Comparison of ENCODE assay signal across 24 cellular contexts in the genomic region with DNA sequence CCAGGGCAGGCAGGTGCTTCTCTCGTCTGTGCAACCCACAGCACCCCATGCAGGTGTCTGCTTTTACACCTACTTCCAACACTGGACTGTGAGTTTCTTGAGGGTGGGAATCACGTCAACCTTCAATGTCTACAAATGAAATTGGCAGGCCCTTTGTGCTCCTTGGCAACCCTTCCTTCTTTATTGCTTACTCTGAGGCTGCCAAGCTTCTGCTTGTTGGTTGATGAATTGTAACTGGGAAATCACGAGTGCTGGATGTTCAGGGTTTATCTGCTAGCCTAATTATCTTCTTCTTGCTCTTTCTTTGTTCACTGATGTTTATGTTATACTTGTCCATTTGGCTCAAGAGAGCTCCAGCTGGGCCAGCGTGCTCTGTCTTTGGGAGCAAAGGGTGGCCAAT. TPM values are rescaled to one million over a fixed set of nuclear protein-coding genes. Genes with fewer than 3 reads are reported as not detected.
A peak's percentile ranks its signal among the peaks of the same experiment; 100 is the strongest.
DNase-seq lines count a peak whose midpoint lies in the region; ATAC-seq, FAIRE-seq and TF ChIP-seq lines count a peak whose summit lies in the region.
"Had no signal": no experiment of that assay in that cellular context is flagged by ENCODE, and none has a peak within 500 bp of the region (broad histone marks: within the 10 kb centered on the region; RNA-seq: fewer than 3 reads in every experiment).

No MANE protein-coding gene starts in this region.

- H3K79me2 ChIP-seq in endothelial cell of umbilical vein (ENCODE audit: control insufficient read depth, insufficient read depth, low read length) = no peaks in the 10 kb centered on the region
- no peaks in the 10 kb centered on the region for H3K79me2 ChIP-seq in OCI-LY7 (ENCODE audit: insufficient read depth, low read depth, low read length)

- H3K36me3 ChIP-seq in endothelial cell of umbilical vein (ENCODE audit: control insufficient read depth in 2 of 2, extremely low read depth in 1 of 2, insufficient read depth in 2 of 2, low read length in 2 of 2) (no peaks in the 10 kb centered on the region), suprapubic skin (no peaks in the 10 kb centered on the region), OCI-LY7 (ENCODE audit: insufficient read depth, low read length) (no peaks in the 10 kb centered on the region)
- H3K36me3 ChIP-seq: ascending aorta, ovary had no signal

- H3K27ac ChIP-seq in endothelial cell of umbilical vein (ENCODE audit: insufficient read depth, low read depth, low read length) (peak overlapping the region; percentile 41), suprapubic skin (no peak overlapping the region), OCI-LY7 (ENCODE audit: low read depth, low read length, poor library complexity, severe bottlenecking) (no peak overlapping the region)
- H3K27ac ChIP-seq: 22Rv1, ascending aorta, coronary artery, ovary, PC-9 had no signal

- no peak for ATAC-seq in GM21723 (IDR thresholded peaks at IDR 0.05; ENCODE audit: unreplicated experiment)

- no peak for TF ChIP-seq CTCF in endothelial cell of umbilical vein (IDR thresholded peaks at IDR 0.05; ENCODE audit: extremely low read depth in 1 of 2, insufficient read depth in 1 of 2, low read depth in 1 of 2, low read length in 2 of 2)
- no peak for TF ChIP-seq CTCF in suprapubic skin (IDR thresholded peaks at IDR 0.05)
- no peak for TF ChIP-seq CTCF in OCI-LY7 (conservative IDR thresholded peaks at IDR 0.05; ENCODE audit: low read length)

- dilution Hi-C loops in endothelial cell of umbilical vein (cut with MboI; ENCODE audit: extremely low pct_ligation_motif_present, low sequenced_read_pairs) = no loop called here

- H3K9me2 ChIP-seq in OCI-LY7 (ENCODE audit: insufficient read depth, low read length) = no peaks in the 10 kb centered on the region

- no peaks in the 10 kb centered on the region for H3K27me3 ChIP-seq in endothelial cell of umbilical vein (ENCODE audit: control insufficient read depth in 2 of 2, insufficient read depth in 2 of 2, low read length in 2 of 2)
- no peaks in the 10 kb centered on the region for H3K27me3 ChIP-seq in suprapubic skin
- H3K27me3 ChIP-seq: ascending aorta, ovary had no signal

- DNase-seq in NCI-H446 treated with DMSO at 0.1 percent for 48 hours (lab: John Stamatoyannopoulos, UW) (peak; percentile 18), NCI-H446 (lab: John Stamatoyannopoulos, UW) (no peak), NCI-H69 (lab: John Stamatoyannopoulos, UW) (peak; percentile 31), endothelial cell of umbilical vein (ENCODE audit: low read depth, low spot score) (peak; percentile 19), stromal cell of bone marrow (ENCODE audit: low read depth) (peak; percentile 45), suprapubic skin (ENCODE audit: low spot score in 2 of 2) (no peak), OCI-LY7 (ENCODE audit: low spot score) (no peak)
- DNase-seq: activated CD4-positive, alpha-beta T cell treated with anti-CD3 and anti-CD28 coated beads for 4 hours; activated CD8-positive, alpha-beta memory T cell treated with anti-CD3 and anti-CD28 coated beads, Interleukin-2, amount 50 U/mL, for 4 hours; activated gamma-delta T cell treated with Interleukin-2 at 50 U/mL for 16 hours; DMS79; glutamatergic neuron; naive B cell; NCI-H2081; NCI-H526; PC-9; small intestine had no signal

- TF ChIP-seq EP300 in suprapubic skin (IDR thresholded peaks at IDR 0.05) = no peak

- no peak overlapping the region for H3K4me2 ChIP-seq in endothelial cell of umbilical vein (ENCODE audit: insufficient read depth, low read length)
- H3K4me2 ChIP-seq in OCI-LY7 (ENCODE audit: low read length) = no peak overlapping the region
- H3K4me2 ChIP-seq: PC-9 had no signal

- 60% methylated on average over 4 of the region's 4 CpGs for WGBS in suprapubic skin

- H3K9ac ChIP-seq in endothelial cell of umbilical vein (replicated peaks; ENCODE audit: extremely low read depth, insufficient read depth, low read length) = no peak overlapping the region

- intact Hi-C loops in endothelial cell of umbilical vein (cut with micrococcal nuclease) (no loop called here), OCI-LY7 (cut with micrococcal nuclease; ENCODE audit: unreplicated experiment) (no loop called here)

- H2AFZ ChIP-seq in endothelial cell of umbilical vein (ENCODE audit: low read depth, low read length) (peak overlapping the region; percentile 35), OCI-LY7 (ENCODE audit: low read length) (no peak overlapping the region)
- H2AFZ ChIP-seq: PC-9 had no signal

- FAIRE-seq in endothelial cell of umbilical vein (lab: Jason Lieb, UNC) = peak; percentile 63
- FAIRE-seq: small intestine had no signal

- H3K9me3 ChIP-seq in endothelial cell of umbilical vein (replicated peaks; ENCODE audit: control insufficient read depth, insufficient read depth, low read length) = no peaks in the 10 kb centered on the region
- no peaks in the 10 kb centered on the region for H3K9me3 ChIP-seq in suprapubic skin
- no peaks in the 10 kb centered on the region for H3K9me3 ChIP-seq in OCI-LY7 (ENCODE audit: low read length)
- H3K9me3 ChIP-seq: ascending aorta, ovary had no signal

- H3K9me1 ChIP-seq in endothelial cell of umbilical vein (replicated peaks; ENCODE audit: control insufficient read depth, extremely low read depth, insufficient read depth, low read length) = no peaks in the 10 kb centered on the region

- BruUV-seq in endothelial cell of umbilical vein (replicated peaks; lab: Mats Ljungman, UMichigan) (TSS peak; percentile 96), OCI-LY7 (replicated peaks; lab: Mats Ljungman, UMichigan) (no TSS peak)

- POLR2A ChIA-PET in endothelial cell of umbilical vein (lab: Charles Lee) (no interaction called here), OCI-LY7 (lab: Charles Lee) (no interaction called here)

- H3K4me3 ChIP-seq in endothelial cell of umbilical vein (replicated peaks in 1 of 3; ENCODE audit: insufficient read depth in 1 of 3, low read depth in 1 of 3, low read length in 3 of 3) = no peak overlapping the region
- H3K4me3 ChIP-seq in suprapubic skin = no peak overlapping the region
- no peak overlapping the region for H3K4me3 ChIP-seq in OCI-LY7 (ENCODE audit: low read depth, low read length, poor library complexity, severe bottlenecking)
- H3K4me3 ChIP-seq: ascending aorta, coronary artery, ovary, PC-9 had no signal

- TF ChIP-seq POLR2A in endothelial cell of umbilical vein (IDR thresholded peaks at IDR 0.05; ENCODE audit: low read depth, low read length) (no peak), suprapubic skin (IDR thresholded peaks at IDR 0.05) (no peak)

- CTCF ChIA-PET in endothelial cell of umbilical vein (lab: Charles Lee) (interaction anchor here (0.8 to 2.0 kb wide), 4 partner anchors 9 to 49 kb away, joined by 3 to 7 read pairs (median 4); a partner anchor contains a TSS), OCI-LY7 (lab: Charles Lee; ENCODE audit: unreplicated experiment) (no interaction called here)

- H4K20me1 ChIP-seq in endothelial cell of umbilical vein (replicated peaks; ENCODE audit: control insufficient read depth, extremely low read depth, insufficient read depth, low read length) = no peaks in the 10 kb centered on the region
- H4K20me1 ChIP-seq in OCI-LY7 (ENCODE audit: insufficient read depth, low read length) = no peaks in the 10 kb centered on the region

- H3K4me1 ChIP-seq in endothelial cell of umbilical vein (ENCODE audit: control insufficient read depth, extremely low read depth, insufficient read depth, low read length) = peaks cover 5% of the 10 kb centered on the region
- no peaks in the 10 kb centered on the region for H3K4me1 ChIP-seq in suprapubic skin
- no peaks in the 10 kb centered on the region for H3K4me1 ChIP-seq in OCI-LY7 (ENCODE audit: insufficient read depth, low read length, poor library complexity, severe bottlenecking)
- H3K4me1 ChIP-seq: ascending aorta had no signal

TF ChIP-seq in endothelial cell of umbilical vein, 7 proteins besides CTCF, POLR2A, EP300 and RAD21 (continues in another document):
- TF ChIP-seq POLR2AphosphoS5 (IDR thresholded peaks at IDR 0.05; ENCODE audit: insufficient read depth, low read depth, low read length) = no peak
- TF ChIP-seq MYC (IDR thresholded peaks at IDR 0.05; ENCODE audit: low read depth, low read length) = no peak

RNA-seq across cellular contexts. Expression of a gene that starts 2.5 kb away (rescaled TPM):
- total RNA-seq in endothelial cell of umbilical vein (not detected in 2 replicates), suprapubic skin (10 to 100 TPM in 3 of 4 donors, 1 to 10 TPM in 1; 7.2 to 42.0 (median 19.0) TPM), OCI-LY7 (2022) (not detected in 2 replicates)
- not detected in 2 replicates for polyA plus RNA-seq in endothelial cell of umbilical vein
- polyA plus RNA-seq in endothelial cell of umbilical vein (2011; cell fraction: cytosol; rRNA removed) = not detected in 2 replicates
- polyA plus RNA-seq in endothelial cell of umbilical vein (2011; cell fraction: nucleus; rRNA removed) = not detected in 2 replicates
- polyA plus RNA-seq in endothelial cell of umbilical vein (2012) = not detected in 2 replicates
- not detected in 2 replicates for polyA minus RNA-seq in endothelial cell of umbilical vein
- not detected for polyA minus RNA-seq in endothelial cell of umbilical vein (2011; cell fraction: cytosol; rRNA and poly(A)+ RNA removed)
- not detected in 2 replicates for polyA minus RNA-seq in endothelial cell of umbilical vein (2011; cell fraction: nucleus; rRNA and poly(A)+ RNA removed)
- not detected in 2 replicates for total RNA-seq in OCI-LY7 (2014; rRNA removed; shearing (Covaris generic))
- total RNA-seq: ascending aorta, lung microvascular endothelial cell, ovary, PC-9 had no signal
- polyA plus RNA-seq: CD14-positive monocyte, ovary, small intestine had no signal

RNA-seq across cellular contexts. Expression of a gene that starts 41.5 kb away (rescaled TPM):
- total RNA-seq in endothelial cell of umbilical vein (38.1 and 40.4 TPM in 2 replicates), suprapubic skin (10 to 100 TPM; 50.7 to 83.5 (median 64.6) TPM), OCI-LY7 (2022) (60.5 and 61.7 TPM in 2 replicates)
- 38.4 and 39.5 TPM in 2 replicates for polyA plus RNA-seq in endothelial cell of umbilical vein
- polyA plus RNA-seq in endothelial cell of umbilical vein (2011; cell fraction: cytosol; rRNA removed) = 73.4 and 79.6 TPM in 2 replicates
- 33.1 and 34.8 TPM in 2 replicates for polyA plus RNA-seq in endothelial cell of umbilical vein (2011; cell fraction: nucleus; rRNA removed)
- 48.3 and 55.9 TPM in 2 replicates for polyA plus RNA-seq in endothelial cell of umbilical vein (2012)
- polyA minus RNA-seq in endothelial cell of umbilical vein = 29.7 and 29.8 TPM in 2 replicates
- 30.3 TPM for polyA minus RNA-seq in endothelial cell of umbilical vein (2011; cell fraction: cytosol; rRNA and poly(A)+ RNA removed)
- 12.5 and 13.6 TPM in 2 replicates for polyA minus RNA-seq in endothelial cell of umbilical vein (2011; cell fraction: nucleus; rRNA and poly(A)+ RNA removed)
- total RNA-seq in OCI-LY7 (2014; rRNA removed; shearing (Covaris generic)) = 47.2 and 60.0 TPM in 2 replicates

RNA-seq across cellular contexts. Expression of a gene that starts 59.7 kb away (rescaled TPM):
- total RNA-seq in endothelial cell of umbilical vein = not detected in 2 replicates
- polyA plus RNA-seq in endothelial cell of umbilical vein = not detected in 2 replicates
- polyA plus RNA-seq in endothelial cell of umbilical vein (2011; cell fraction: cytosol; rRNA removed) = not detected in 2 replicates
- polyA plus RNA-seq in endothelial cell of umbilical vein (2011; cell fraction: nucleus; rRNA removed) = not detected in 2 replicates
- polyA plus RNA-seq in endothelial cell of umbilical vein (2012) = not detected in 2 replicates
- polyA minus RNA-seq in endothelial cell of umbilical vein = not detected in 2 replicates
- polyA minus RNA-seq in endothelial cell of umbilical vein (2011; cell fraction: cytosol; rRNA and poly(A)+ RNA removed) = not detected
- not detected in 2 replicates for polyA minus RNA-seq in endothelial cell of umbilical vein (2011; cell fraction: nucleus; rRNA and poly(A)+ RNA removed)
- total RNA-seq in suprapubic skin = 10 to 100 TPM in 1 of 4 donors, 1 to 10 TPM in 3; 2.7 to 13.5 (median 4.0) TPM
- not detected in 2 replicates for total RNA-seq in OCI-LY7 (2014; rRNA removed; shearing (Covaris generic))
- not detected in 2 replicates for total RNA-seq in OCI-LY7 (2022)
- total RNA-seq: ascending aorta, lung microvascular endothelial cell, ovary, PC-9 had no signal
- polyA plus RNA-seq: CD14-positive monocyte, ovary, small intestine had no signal

Comparison
In these comparisons a context has a peak if more than half of its experiments do, and no peak if none do; other contexts are left out.
1. DNase-seq: peak in NCI-H446 treated with DMSO at 0.1 percent for 48 hours (single experiment), NCI-H69 (single experiment), endothelial cell of umbilical vein (single experiment) and stromal cell of bone marrow (single experiment); none in NCI-H446 (0 of 2), suprapubic skin (0 of 2) and OCI-LY7 (single experiment).